In genomic region chr17:31511583-31511982, GRCh38 we compare ENCODE assay signal across 17 cellular contexts.
A peak's percentile ranks its signal among the peaks of the same experiment; 100 is the strongest.
DNase-seq lines count a peak whose midpoint lies in the region; ATAC-seq and TF ChIP-seq lines count a peak whose summit lies in the region.
"Had no signal": no experiment of that assay in that cellular context is flagged by ENCODE, and none has a peak within 500 bp of the region (broad histone marks: within the 10 kb centered on the region; RNA-seq: fewer than 3 reads in every experiment).

No MANE protein-coding gene starts in this region.

- no peaks in the 10 kb centered on the region for H3K9me3 Mint-ChIP-seq in Caco-2 (ENCODE audit: unreplicated experiment)
- H3K9me3 Mint-ChIP-seq in effector memory CD8-positive, alpha-beta T cell = no peaks in the 10 kb centered on the region
- H3K9me3 Mint-ChIP-seq: activated T-cell treated with anti-CD3 and anti-CD28 coated beads, Interleukin-2, amount 50 U/mL, for 4 hours had no signal

- H3K36me3 ChIP-seq in Caco-2 (ENCODE audit: control insufficient read depth, insufficient read depth, low read length) (peaks cover 5% of the 10 kb centered on the region), upper lobe of left lung (no peaks in the 10 kb centered on the region)
- H3K36me3 ChIP-seq: ascending aorta, transverse colon had no signal

- H3K27me3 ChIP-seq in Caco-2 (replicated peaks; ENCODE audit: control insufficient read depth, insufficient read depth, low read length) = no peaks in the 10 kb centered on the region
- no peaks in the 10 kb centered on the region for H3K27me3 ChIP-seq in upper lobe of left lung
- H3K27me3 ChIP-seq: ascending aorta, neutrophil, transverse colon had no signal

- DNase-seq in C1 segment of cervical spinal cord (lab: John Stamatoyannopoulos, UW) (peak in 12 of 14 donors; percentile 25 to 79 (median 60)), Caco-2 (no peak), nucleus accumbens (lab: John Stamatoyannopoulos, UW) (peak in 48 of 56 donors; percentile 19 to 84 (median 60)), kidney glomerular epithelial cell (lab: John Stamatoyannopoulos, UW) (no peak), upper lobe of left lung (no peak)
- no peak for DNase-seq in effector memory CD8-positive, alpha-beta T cell
- DNase-seq: activated CD4-positive, alpha-beta T cell treated with anti-CD3 and anti-CD28 coated beads for 1 hour; activated T-cell treated with anti-CD3 and anti-CD28 coated beads, Interleukin-2, amount 50 U/mL, for 4 hours; NCI-H526; stimulated activated CD4-positive, alpha-beta T cell treated with anti-CD3 and anti-CD28 coated beads, Interleukin-4, amount 100 ng/mL, for 24 hours; stimulated activated CD8-positive, alpha-beta memory T cell treated with anti-CD3 and anti-CD28 coated beads, Interleukin-4, amount 100 ng/mL, for 48 hours; T-helper 9 cell had no signal

- BruUV-seq in Caco-2 (replicated peaks; lab: Mats Ljungman, UMichigan) = no TSS peak

- H3K27ac Mint-ChIP-seq in Caco-2 (ENCODE audit: unreplicated experiment) = peak overlapping the region; percentile 45
- H3K27ac Mint-ChIP-seq in effector memory CD8-positive, alpha-beta T cell = peak overlapping the region; percentile 92 to 99

- no peak for TF ChIP-seq POLR2A in upper lobe of left lung (IDR thresholded peaks at IDR 0.05)

- H3K27ac ChIP-seq in upper lobe of left lung = no peak overlapping the region
- H3K27ac ChIP-seq: ascending aorta, coronary artery, neutrophil, transverse colon had no signal

- H3K27me3 Mint-ChIP-seq in Caco-2 (ENCODE audit: insufficient read depth, unreplicated experiment) = no peaks in the 10 kb centered on the region
- no peaks in the 10 kb centered on the region for H3K27me3 Mint-ChIP-seq in effector memory CD8-positive, alpha-beta T cell

- POLR2A ChIA-PET in Caco-2 (lab: Charles Lee) = no interaction called here

- H3K4me1 Mint-ChIP-seq in Caco-2 (ENCODE audit: low read depth, unreplicated experiment) = peaks cover 12% of the 10 kb centered on the region
- peaks cover 55 to 63% of the 10 kb centered on the region in 2 donors for H3K4me1 Mint-ChIP-seq in effector memory CD8-positive, alpha-beta T cell (ENCODE audit: low read depth in 2 of 2)

- CTCF ChIA-PET in Caco-2 (lab: Charles Lee) = interaction anchor here (1.7 kb wide), 1 partner anchor 12 kb away, joined by 4 read pairs; no protein-coding TSS in a partner anchor

- TF ChIP-seq EP300 in upper lobe of left lung (IDR thresholded peaks at IDR 0.05) = no peak

- H3K4me1 ChIP-seq in Caco-2 = peaks cover 32% of the 10 kb centered on the region
- H3K4me1 ChIP-seq in upper lobe of left lung = peaks cover 7 to 21% (median 11%) of the 10 kb centered on the region in 4 donors

- H3K4me3 ChIP-seq in Caco-2 (ENCODE audit: low read depth, low read length) (no peak overlapping the region), upper lobe of left lung (no peak overlapping the region)
- H3K4me3 ChIP-seq: ascending aorta, coronary artery, transverse colon had no signal

- intact Hi-C loops in Caco-2 (cut with micrococcal nuclease; ENCODE audit: unreplicated experiment) = no loop called here

- H3K9me3 ChIP-seq in Caco-2 (no peaks in the 10 kb centered on the region), upper lobe of left lung (no peaks in the 10 kb centered on the region)
- H3K9me3 ChIP-seq: ascending aorta, neutrophil, transverse colon had no signal

- WGBS in upper lobe of left lung, 2 donors = 70 to 84% methylated on average over 7 to 9 of the region's 9 CpGs

- no peak overlapping the region for H3K4me3 Mint-ChIP-seq in Caco-2 (ENCODE audit: unreplicated experiment)
- peak overlapping the region in 1 of 2 donors; percentile 85 for H3K4me3 Mint-ChIP-seq in effector memory CD8-positive, alpha-beta T cell
- H3K4me3 Mint-ChIP-seq: activated T-cell treated with anti-CD3 and anti-CD28 coated beads, Interleukin-2, amount 50 U/mL, for 4 hours had no signal

- TF ChIP-seq CTCF in Caco-2 (IDR thresholded peaks at IDR 0.05; ENCODE audit: insufficient read depth in 1 of 2, low read depth in 1 of 2, low read length in 1 of 2, severe bottlenecking in 1 of 2, unreplicated experiment in 1 of 2) (no peak), upper lobe of left lung (IDR thresholded peaks at IDR 0.05) (no peak)

- H3K36me3 Mint-ChIP-seq in Caco-2 (ENCODE audit: insufficient read depth, unreplicated experiment) = peaks cover 34% of the 10 kb centered on the region
- peaks cover 35% of the 10 kb centered on the region for H3K36me3 Mint-ChIP-seq in effector memory CD8-positive, alpha-beta T cell (ENCODE audit: insufficient read depth)

- no peak for ATAC-seq in effector memory CD8-positive, alpha-beta T cell (replicated peaks)
- no peak for ATAC-seq in HG03520 (IDR thresholded peaks at IDR 0.05; ENCODE audit: unreplicated experiment)
- no peak for ATAC-seq in upper lobe of left lung (ENCODE audit: low FRiP score in 2 of 2)
- ATAC-seq: activated T-cell treated with anti-CD3 and anti-CD28 coated beads, Interleukin-2, amount 50 U/mL, for 4 hours had no signal

Comparison
In these comparisons a context has a peak if more than half of its experiments do, and no peak if none do; other contexts are left out.
1. DNase-seq: peak in C1 segment of cervical spinal cord (12 of 14) and nucleus accumbens (48 of 56); none in Caco-2 (0 of 2), effector memory CD8-positive, alpha-beta T cell (0 of 3), kidney glomerular epithelial cell (single experiment) and upper lobe of left lung (0 of 2).